Comparison of ENCODE assay signal across 18 cellular contexts in the genomic region with DNA sequence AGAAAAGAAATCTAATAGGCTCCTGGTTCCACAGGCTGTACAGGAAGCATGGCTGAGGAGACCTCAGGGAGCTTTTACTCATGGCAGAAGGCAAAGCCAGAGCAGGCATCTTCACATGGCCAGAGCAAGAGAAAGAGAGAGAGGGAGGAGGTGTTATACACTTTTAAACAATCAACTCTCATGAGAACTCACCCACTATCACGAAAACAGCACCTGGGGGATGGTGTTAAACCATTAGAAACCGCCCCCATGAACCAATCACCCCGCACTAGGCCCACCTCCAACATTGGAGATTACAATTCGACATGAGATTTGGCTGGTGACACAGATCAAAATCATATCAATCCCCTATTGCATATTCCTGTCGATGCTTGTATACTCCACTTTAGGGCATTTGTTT.
A peak's percentile ranks its signal among the peaks of the same experiment; 100 is the strongest.
DNase-seq lines count a peak whose midpoint lies in the region; ATAC-seq and TF ChIP-seq lines count a peak whose summit lies in the region.
"Had no signal": no experiment of that assay in that cellular context is flagged by ENCODE, and none has a peak within 500 bp of the region (broad histone marks: within the 10 kb centered on the region; RNA-seq: fewer than 3 reads in every experiment).

No MANE protein-coding gene starts in this region.

- ATAC-seq in activated CD8-positive, alpha-beta T cell treated with anti-CD3 and anti-CD28 coated beads for 36 hours: peak; percentile 41
- ATAC-seq in activated CD8-positive, alpha-beta T cell treated with anti-CD3 and anti-CD28 coated beads, Interleukin-2, amount 10 ng/mL, durations not matched to agents 7 days and 5 days: no peak
- ATAC-seq: A549, GM23338, HCT116 had no signal

- no peaks in the 10 kb centered on the region for H3K27me3 Mint-ChIP-seq in activated CD8-positive, alpha-beta T cell treated with anti-CD3 and anti-CD28 coated beads for 36 hours
- no peaks in the 10 kb centered on the region for H3K27me3 Mint-ChIP-seq in activated CD8-positive, alpha-beta T cell treated with anti-CD3 and anti-CD28 coated beads, Interleukin-2, amount 10 ng/mL, durations not matched to agents 7 days and 5 days (ENCODE audit: low read depth)
- peaks cover 1% of the 10 kb centered on the region for H3K27me3 Mint-ChIP-seq in HFFc6 (ENCODE audit: insufficient read depth)
- H3K27me3 Mint-ChIP-seq: IgD-negative memory B cell had no signal

- H3K4me1 Mint-ChIP-seq in activated CD8-positive, alpha-beta T cell treated with anti-CD3 and anti-CD28 coated beads for 36 hours (ENCODE audit: low read depth): peaks cover 50% of the 10 kb centered on the region
- peaks cover 16% of the 10 kb centered on the region for H3K4me1 Mint-ChIP-seq in activated CD8-positive, alpha-beta T cell treated with anti-CD3 and anti-CD28 coated beads, Interleukin-2, amount 10 ng/mL, durations not matched to agents 7 days and 5 days (ENCODE audit: low read depth)
- H3K4me1 Mint-ChIP-seq in HFFc6 (ENCODE audit: low read depth): peaks cover 5% of the 10 kb centered on the region; the same call in 1 of the 2 replicates

- peak overlapping the region; percentile 68 for H3K4me3 Mint-ChIP-seq in activated CD8-positive, alpha-beta T cell treated with anti-CD3 and anti-CD28 coated beads for 36 hours
- no peak overlapping the region for H3K4me3 Mint-ChIP-seq in activated CD8-positive, alpha-beta T cell treated with anti-CD3 and anti-CD28 coated beads, Interleukin-2, amount 10 ng/mL, durations not matched to agents 7 days and 5 days
- no peak overlapping the region for H3K4me3 Mint-ChIP-seq in HFFc6
- H3K4me3 Mint-ChIP-seq: GM23338, IgD-negative memory B cell had no signal

- peak overlapping the region; percentile 84 for H3K27ac Mint-ChIP-seq in activated CD8-positive, alpha-beta T cell treated with anti-CD3 and anti-CD28 coated beads for 36 hours
- no peak overlapping the region for H3K27ac Mint-ChIP-seq in activated CD8-positive, alpha-beta T cell treated with anti-CD3 and anti-CD28 coated beads, Interleukin-2, amount 10 ng/mL, durations not matched to agents 7 days and 5 days
- H3K27ac Mint-ChIP-seq in HFFc6: no peak overlapping the region
- H3K27ac Mint-ChIP-seq: GM23338, IgD-negative memory B cell had no signal

- peak; percentile 41 for DNase-seq in activated CD8-positive, alpha-beta T cell treated with anti-CD3 and anti-CD28 coated beads for 36 hours
- DNase-seq in activated CD8-positive, alpha-beta T cell treated with anti-CD3 and anti-CD28 coated beads, Interleukin-2, amount 10 ng/mL, durations not matched to agents 7 days and 5 days: no peak
- DNase-seq in stimulated activated naive CD4-positive, alpha-beta T cell treated with Interleukin-2 at 50 U/mL for 16 hours (lab: John Stamatoyannopoulos, UW): peak; percentile 46
- DNase-seq in stimulated activated naive CD4-positive, alpha-beta T cell (lab: John Stamatoyannopoulos, UW): no peak
- peak; percentile 15 for DNase-seq in stimulated activated CD4-positive, alpha-beta T cell treated with anti-CD3 and anti-CD28 coated beads, Interleukin-4, amount 100 ng/mL, for 1 hour
- DNase-seq in NCI-H1105 (lab: John Stamatoyannopoulos, UW) (no peak), posterior vena cava (ENCODE audit: low spot score) (no peak), HFFc6 (no peak)
- DNase-seq: DND-41, Kasumi-1, NCI-H1105 treated with DMSO at 0.1 percent for 48 hours, NCI-H1694 treated with DMSO at 0.1 percent for 48 hours, NCI-H226, NCI-H524 treated with DMSO at 0.1 percent for 48 hours had no signal

- intact Hi-C loops in activated CD8-positive, alpha-beta T cell treated with anti-CD3 and anti-CD28 coated beads for 36 hours (cut with micrococcal nuclease): loop anchor here (2.0 kb wide), 1 partner anchor 47 kb away; no protein-coding TSS in a partner anchor
- intact Hi-C loops in posterior vena cava (cut with DNase I): loop anchor here in 1 of 2 donors (10.0 kb wide), 1 partner anchor 1689 kb away; no protein-coding TSS in a partner anchor

- H3K36me3 Mint-ChIP-seq in activated CD8-positive, alpha-beta T cell treated with anti-CD3 and anti-CD28 coated beads for 36 hours (ENCODE audit: low read depth): peaks cover 27% of the 10 kb centered on the region
- no peaks in the 10 kb centered on the region for H3K36me3 Mint-ChIP-seq in activated CD8-positive, alpha-beta T cell treated with anti-CD3 and anti-CD28 coated beads, Interleukin-2, amount 10 ng/mL, durations not matched to agents 7 days and 5 days (ENCODE audit: low read depth)
- H3K36me3 Mint-ChIP-seq in HFFc6 (ENCODE audit: low read depth): no peaks in the 10 kb centered on the region
- H3K36me3 Mint-ChIP-seq: IgD-negative memory B cell had no signal

- H3K9me3 Mint-ChIP-seq in activated CD8-positive, alpha-beta T cell treated with anti-CD3 and anti-CD28 coated beads for 36 hours: peaks cover 5% of the 10 kb centered on the region
- no peaks in the 10 kb centered on the region for H3K9me3 Mint-ChIP-seq in activated CD8-positive, alpha-beta T cell treated with anti-CD3 and anti-CD28 coated beads, Interleukin-2, amount 10 ng/mL, durations not matched to agents 7 days and 5 days (ENCODE audit: insufficient read depth)
- no peaks in the 10 kb centered on the region for H3K9me3 Mint-ChIP-seq in HFFc6
- H3K9me3 Mint-ChIP-seq: GM23338, IgD-negative memory B cell had no signal

- CTCF ChIA-PET in activated CD8-positive, alpha-beta T cell treated with anti-CD3 and anti-CD28 coated beads for 36 hours (lab: Charles Lee): no interaction called here
- CTCF ChIA-PET in activated CD8-positive, alpha-beta T cell treated with anti-CD3 and anti-CD28 coated beads, Interleukin-2, amount 10 ng/mL, durations not matched to agents 7 days and 5 days (lab: Charles Lee): no interaction called here

- POLR2A ChIA-PET in activated CD8-positive, alpha-beta T cell treated with anti-CD3 and anti-CD28 coated beads for 36 hours (lab: Charles Lee): interaction anchor here (1.1 to 6.7 kb wide), 4 partner anchors 31 to 59 kb away, joined by 3 to 179 read pairs (median 86); no protein-coding TSS in a partner anchor
- POLR2A ChIA-PET in activated CD8-positive, alpha-beta T cell treated with anti-CD3 and anti-CD28 coated beads, Interleukin-2, amount 10 ng/mL, durations not matched to agents 7 days and 5 days (lab: Charles Lee): interaction anchor here (1.1 to 1.2 kb wide), 2 partner anchors 49 to 92 kb away, joined by 3 read pairs; no protein-coding TSS in a partner anchor

- no peak for TF ChIP-seq CTCF in activated CD8-positive, alpha-beta T cell treated with anti-CD3 and anti-CD28 coated beads for 36 hours (IDR thresholded peaks at IDR 0.05)
- no peak for TF ChIP-seq CTCF in HFFc6 (IDR thresholded peaks at IDR 0.05)

Comparison
In these comparisons a context has a peak if more than half of its experiments do, and no peak if none do; other contexts are left out.
1. DNase-seq: peak in activated CD8-positive, alpha-beta T cell treated with anti-CD3 and anti-CD28 coated beads for 36 hours (single experiment), stimulated activated naive CD4-positive, alpha-beta T cell treated with Interleukin-2 at 50 U/mL for 16 hours (single experiment) and stimulated activated CD4-positive, alpha-beta T cell treated with anti-CD3 and anti-CD28 coated beads, Interleukin-4, amount 100 ng/mL, for 1 hour (single experiment); none in activated CD8-positive, alpha-beta T cell treated with anti-CD3 and anti-CD28 coated beads, Interleukin-2, amount 10 ng/mL, durations not matched to agents 7 days and 5 days (single experiment), stimulated activated naive CD4-positive, alpha-beta T cell (0 of 6), NCI-H1105 (single experiment), posterior vena cava (single experiment) and HFFc6 (single experiment).